In genomic region chr6:24547243-24547642, GRCh38 we compare ENCODE assay signal across 8 cellular contexts. TPM values are rescaled to one million over a fixed set of nuclear protein-coding genes. Genes with fewer than 3 reads are reported as not detected.
DNase-seq lines count a peak whose midpoint lies in the region; ATAC-seq, FAIRE-seq and TF ChIP-seq lines count a peak whose summit lies in the region.

No MANE protein-coding gene starts in this region.

- no peak overlapping the region for H3K4me3 Mint-ChIP-seq in activated CD8-positive, alpha-beta memory T cell treated with anti-CD3 and anti-CD28 coated beads, Interleukin-2, amount 10 ng/mL, durations not matched to agents 7 days and 5 days
- peak overlapping the region in 3 of 10 donors; percentile 9 to 21 (median 21) for H3K4me3 Mint-ChIP-seq in naive thymus-derived CD4-positive, alpha-beta T cell

- DNase-seq in GM12864 (ENCODE audit: low read depth), result no peak
- peak; percentile 54 for DNase-seq in NAMALWA (ENCODE audit: low spot score)
- DNase-seq in activated CD8-positive, alpha-beta memory T cell treated with anti-CD3 and anti-CD28 coated beads, Interleukin-2, amount 10 ng/mL, durations not matched to agents 7 days and 5 days, result peak; percentile 74
- peak in 8 of 9 donors; percentile 19 to 52 (median 32) for DNase-seq in naive thymus-derived CD4-positive, alpha-beta T cell
- DNase-seq in Ammon's horn (ENCODE audit: low spot score), result no peak
- no peak for DNase-seq in kidney glomerular epithelial cell (lab: John Stamatoyannopoulos, UW)
- no peak for DNase-seq in H54 (ENCODE audit: insufficient read length, low spot score)

- no peak overlapping the region for H3K27ac ChIP-seq in naive thymus-derived CD4-positive, alpha-beta T cell (ENCODE audit: low read depth, low read length)

- H3K36me3 Mint-ChIP-seq in activated CD8-positive, alpha-beta memory T cell treated with anti-CD3 and anti-CD28 coated beads, Interleukin-2, amount 10 ng/mL, durations not matched to agents 7 days and 5 days, result no peaks in the 10 kb centered on the region
- H3K36me3 Mint-ChIP-seq in naive thymus-derived CD4-positive, alpha-beta T cell, result peaks cover 0 to 4% (median 0%) of the 10 kb centered on the region in 5 donors

- CTCF ChIA-PET in activated CD8-positive, alpha-beta memory T cell treated with anti-CD3 and anti-CD28 coated beads, Interleukin-2, amount 10 ng/mL, durations not matched to agents 7 days and 5 days (lab: Charles Lee), result interaction anchor here (0.8 to 1.8 kb wide), 12 partner anchors 8 to 264 kb away, joined by 3 to 9 read pairs (median 4); partner anchors contain the start of genes ALDH5A1 and KIAA0319
- CTCF ChIA-PET in naive thymus-derived CD4-positive, alpha-beta T cell (lab: Charles Lee), result interaction anchor here (0.6 kb wide), 1 partner anchor 95 kb away, joined by 3 read pairs; no protein-coding TSS in a partner anchor

- H3K36me3 ChIP-seq in naive thymus-derived CD4-positive, alpha-beta T cell (ENCODE audit: control insufficient read depth in 2 of 3, insufficient read depth in 3 of 3, low read length in 3 of 3), result no peaks in the 10 kb centered on the region

- peak; percentile 89 for ATAC-seq in activated CD8-positive, alpha-beta memory T cell treated with anti-CD3 and anti-CD28 coated beads, Interleukin-2, amount 10 ng/mL, durations not matched to agents 7 days and 5 days
- ATAC-seq in naive thymus-derived CD4-positive, alpha-beta T cell, result peak; percentile 62
- no peak for ATAC-seq in HG03457 (IDR thresholded peaks at IDR 0.05; ENCODE audit: unreplicated experiment)

- H3K27me3 ChIP-seq in naive thymus-derived CD4-positive, alpha-beta T cell (ENCODE audit: control insufficient read depth in 2 of 2, insufficient read depth in 2 of 2, low read length in 2 of 2), result no peaks in the 10 kb centered on the region

- POLR2A ChIA-PET in naive thymus-derived CD4-positive, alpha-beta T cell (lab: Charles Lee), result no interaction called here

- H3K27ac Mint-ChIP-seq in activated CD8-positive, alpha-beta memory T cell treated with anti-CD3 and anti-CD28 coated beads, Interleukin-2, amount 10 ng/mL, durations not matched to agents 7 days and 5 days, result no peak overlapping the region
- no peak overlapping the region for H3K27ac Mint-ChIP-seq in naive thymus-derived CD4-positive, alpha-beta T cell

- H3K9me3 Mint-ChIP-seq in activated CD8-positive, alpha-beta memory T cell treated with anti-CD3 and anti-CD28 coated beads, Interleukin-2, amount 10 ng/mL, durations not matched to agents 7 days and 5 days (ENCODE audit: low read depth), result no peaks in the 10 kb centered on the region
- H3K9me3 Mint-ChIP-seq in naive thymus-derived CD4-positive, alpha-beta T cell, result no peaks in the 10 kb centered on the region

- H3K27me3 Mint-ChIP-seq in activated CD8-positive, alpha-beta memory T cell treated with anti-CD3 and anti-CD28 coated beads, Interleukin-2, amount 10 ng/mL, durations not matched to agents 7 days and 5 days, result peaks cover 28% of the 10 kb centered on the region
- peaks cover 0 to 27% (median 9%) of the 10 kb centered on the region in 5 donors for H3K27me3 Mint-ChIP-seq in naive thymus-derived CD4-positive, alpha-beta T cell

- H3K4me1 Mint-ChIP-seq in activated CD8-positive, alpha-beta memory T cell treated with anti-CD3 and anti-CD28 coated beads, Interleukin-2, amount 10 ng/mL, durations not matched to agents 7 days and 5 days, result peaks cover 9% of the 10 kb centered on the region
- H3K4me1 Mint-ChIP-seq in naive thymus-derived CD4-positive, alpha-beta T cell, result peaks cover 0 to 10% (median 8%) of the 10 kb centered on the region in 7 donors

- H3K9me3 ChIP-seq in naive thymus-derived CD4-positive, alpha-beta T cell (ENCODE audit: control insufficient read depth in 2 of 3, low read length in 3 of 3), result no peaks in the 10 kb centered on the region

- H3K4me3 ChIP-seq in GM12864 (ENCODE audit: low read depth, low read length), result no peak overlapping the region
- H3K4me3 ChIP-seq in naive thymus-derived CD4-positive, alpha-beta T cell (ENCODE audit: low read length), result no peak overlapping the region

- peak; percentile 16 for TF ChIP-seq CTCF in GM12864 (IDR thresholded peaks at IDR 0.05; ENCODE audit: low read depth, low read length, missing control alignments)

- no peak for FAIRE-seq in H54 (lab: Jason Lieb, UNC)

- TF ChIP-seq POLR2A in H54 (IDR thresholded peaks at IDR 0.05; ENCODE audit: low read depth, low read length), result no peak

- peaks cover 0 to 5% of the 10 kb centered on the region in 2 donors for H3K4me1 ChIP-seq in naive thymus-derived CD4-positive, alpha-beta T cell (ENCODE audit: control insufficient read depth in 2 of 2, insufficient read depth in 2 of 2, low read length in 2 of 2)

- intact Hi-C loops in naive thymus-derived CD4-positive, alpha-beta T cell (cut with micrococcal nuclease), result loop anchor here in 1 of 2 donors (1.0 to 2.0 kb wide), 3 partner anchors 34 to 219 kb away; no protein-coding TSS in a partner anchor

RNA-seq across cellular contexts. Expression of gene ALDH5A1, which starts 52.5 kb away (rescaled TPM):
- total RNA-seq in activated CD8-positive, alpha-beta memory T cell treated with anti-CD3 and anti-CD28 coated beads, Interleukin-2, amount 10 ng/mL, durations not matched to agents 7 days and 5 days, result 1 to 10 TPM; 3.7 to 6.5 TPM
- total RNA-seq in naive thymus-derived CD4-positive, alpha-beta T cell, result 10 to 100 TPM in 2 of 5 experiments, 1 to 10 TPM in 3; 5.7 to 20.6 (median 8.9) TPM
- 10 to 100 TPM; 12.3 to 18.5 TPM for polyA plus RNA-seq in naive thymus-derived CD4-positive, alpha-beta T cell

RNA-seq across cellular contexts. Expression of gene GPLD1, which starts 57.9 kb away (rescaled TPM):
- total RNA-seq in activated CD8-positive, alpha-beta memory T cell treated with anti-CD3 and anti-CD28 coated beads, Interleukin-2, amount 10 ng/mL, durations not matched to agents 7 days and 5 days, result under 1 TPM; 0.42 to 0.58 TPM
- 1 to 10 TPM in 3 of 5 experiments, under 1 TPM in 2; 0.44 to 1.7 (median 1.2) TPM for total RNA-seq in naive thymus-derived CD4-positive, alpha-beta T cell
- polyA plus RNA-seq in naive thymus-derived CD4-positive, alpha-beta T cell, result under 1 TPM; 0.63 to 0.94 TPM

Comparison
In these comparisons a context has a peak if more than half of its experiments do, and no peak if none do; other contexts are left out.
1. DNase-seq: peak in NAMALWA (single experiment), activated CD8-positive, alpha-beta memory T cell treated with anti-CD3 and anti-CD28 coated beads, Interleukin-2, amount 10 ng/mL, durations not matched to agents 7 days and 5 days (single experiment) and naive thymus-derived CD4-positive, alpha-beta T cell (8 of 9); none in GM12864 (single experiment), Ammon's horn (single experiment), kidney glomerular epithelial cell (single experiment) and H54 (single experiment).